ENCODE assay signal across 12 cellular contexts in the genomic region with DNA sequence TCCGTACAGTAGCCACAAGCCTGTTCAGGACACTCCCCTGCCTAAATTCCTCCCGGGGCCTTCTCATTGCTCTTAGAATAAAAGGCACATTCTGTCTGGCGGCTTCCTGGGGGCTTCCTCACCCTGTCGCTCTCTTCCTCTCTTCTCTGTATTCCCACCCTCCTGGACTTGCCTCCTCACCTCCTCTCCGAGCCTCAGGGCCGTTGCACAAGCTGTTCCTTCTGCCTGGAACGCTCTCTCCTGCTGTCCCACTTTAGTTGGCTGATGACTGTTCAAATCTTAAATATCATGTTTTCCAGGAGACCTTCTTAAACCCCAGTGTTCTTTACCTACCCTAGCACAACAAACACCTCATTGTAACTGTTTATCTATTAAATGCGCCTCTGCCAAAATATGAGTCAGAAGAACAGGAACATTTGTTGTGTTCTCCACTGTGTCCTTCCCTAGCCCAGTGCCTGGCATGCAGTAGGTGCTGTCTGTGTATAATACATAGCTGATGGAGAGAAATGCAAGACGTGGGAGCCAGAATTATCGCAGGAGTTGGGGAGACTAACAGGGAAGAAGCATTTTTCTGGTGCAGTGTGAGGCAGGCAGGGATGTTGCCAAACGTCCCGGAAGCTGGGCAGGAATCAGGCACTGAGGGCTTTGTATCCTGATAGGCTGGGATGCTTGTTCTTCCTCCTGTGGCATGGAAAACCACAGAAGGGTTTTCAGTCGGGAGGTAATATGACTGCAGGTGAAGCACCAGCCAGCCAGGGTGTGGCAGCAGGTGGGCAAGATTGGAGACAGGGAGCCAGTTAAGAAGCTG. TPM values are rescaled to one million over a fixed set of nuclear protein-coding genes. Genes with fewer than 3 reads are reported as not detected.
A peak's percentile ranks its signal among the peaks of the same experiment; 100 is the strongest.
DNase-seq lines count a peak whose midpoint lies in the region; ATAC-seq and TF ChIP-seq lines count a peak whose summit lies in the region.
"Had no signal": no experiment of that assay in that cellular context is flagged by ENCODE, and none has a peak within 500 bp of the region (broad histone marks: within the 10 kb centered on the region; RNA-seq: fewer than 3 reads in every experiment).

No MANE protein-coding gene starts in this region.

- no peaks in the 10 kb centered on the region for H3K27me3 ChIP-seq in fibroblast of lung (ENCODE audit: control insufficient read depth, insufficient read depth, low read length)
- H3K27me3 ChIP-seq: tibial nerve had no signal

- TF ChIP-seq CTCF in GM10266 (IDR thresholded peaks at IDR 0.05; ENCODE audit: control insufficient read depth, insufficient read depth, low read depth, missing control alignments) (no peak), fibroblast of lung (conservative IDR thresholded peaks at IDR 0.05 in 1 of 2, IDR thresholded peaks at IDR 0.05 in 1 of 2; ENCODE audit: low read depth in 1 of 2, low read length in 2 of 2) (no peak)

- no peaks in the 10 kb centered on the region for H3K79me2 ChIP-seq in fibroblast of lung (ENCODE audit: control insufficient read depth, insufficient read depth, low read length)

- H3K27ac ChIP-seq in fibroblast of lung (ENCODE audit: insufficient read depth, low read length) = no peak overlapping the region
- H3K27ac ChIP-seq: lower lobe of right lung had no signal

- H3K4me2 ChIP-seq in fibroblast of lung (ENCODE audit: extremely low read depth, insufficient read depth, low read length) = no peak overlapping the region

- peak; percentile 1 for DNase-seq in GM10266 (ENCODE audit: extremely low spot score)
- peak; percentile 34 for DNase-seq in RPMI7951 (ENCODE audit: low read depth)
- DNase-seq in fibroblast of lung (ENCODE audit: low read depth in 2 of 2) = peak; percentile 47 to 62
- DNase-seq in renal cortical epithelial cell (ENCODE audit: low read depth) = peak; percentile 80
- no peak for DNase-seq in HuH-7.5 (ENCODE audit: low spot score)
- no peak for DNase-seq in RPMI8226
- DNase-seq: activated CD8-positive, alpha-beta memory T cell treated with anti-CD3 and anti-CD28 coated beads, Interleukin-2, amount 50 U/mL, for 4 hours; effector memory CD8-positive, alpha-beta T cell; lower lobe of right lung had no signal

- H3K4me3 ChIP-seq in fibroblast of lung (replicated peaks in 1 of 4; ENCODE audit: control extremely low read depth in 1 of 4, insufficient read depth in 1 of 4, low read depth in 3 of 4, low read length in 4 of 4) = no peak overlapping the region
- H3K4me3 ChIP-seq: lower lobe of right lung, tibial nerve had no signal

- H2AFZ ChIP-seq in fibroblast of lung (ENCODE audit: low read length) = no peak overlapping the region

- no peaks in the 10 kb centered on the region for H4K20me1 ChIP-seq in fibroblast of lung (ENCODE audit: control insufficient read depth, extremely low read depth, insufficient read depth, low read length)

- H3K9ac ChIP-seq in fibroblast of lung (ENCODE audit: insufficient read depth, low read length) = no peak overlapping the region

- no peaks in the 10 kb centered on the region for H3K36me3 ChIP-seq in fibroblast of lung (ENCODE audit: control insufficient read depth, insufficient read depth, low read length)
- H3K36me3 ChIP-seq: lower lobe of right lung, tibial nerve had no signal

- no peak for ATAC-seq in HG02678 (IDR thresholded peaks at IDR 0.05; ENCODE audit: unreplicated experiment)
- no peak for ATAC-seq in HG02970 (IDR thresholded peaks at IDR 0.05; ENCODE audit: low FRiP score, unreplicated experiment)
- ATAC-seq: effector memory CD8-positive, alpha-beta T cell had no signal

- peaks cover 6% of the 10 kb centered on the region for H3K4me1 ChIP-seq in fibroblast of lung (ENCODE audit: control insufficient read depth, extremely low read depth, insufficient read depth, low read length)

- no peaks in the 10 kb centered on the region for H3K9me3 ChIP-seq in fibroblast of lung (ENCODE audit: control insufficient read depth, insufficient read depth, low read depth, low read length)
- H3K9me3 ChIP-seq: lower lobe of right lung, tibial nerve had no signal

RNA-seq across cellular contexts. Expression of a gene that starts 24.1 kb away (rescaled TPM):
- 62.0 and 75.0 TPM in 2 replicates for total RNA-seq in RPMI7951 (2014; rRNA removed; shearing (Covaris generic))
- 67.5 and 92.5 TPM in 2 replicates for total RNA-seq in fibroblast of lung
- 96.4 and 97.5 TPM in 2 replicates for polyA plus RNA-seq in fibroblast of lung
- 69.5 and 80.1 TPM in 2 replicates for polyA plus RNA-seq in fibroblast of lung (2012)
- polyA minus RNA-seq in fibroblast of lung (ENCODE audit: low replicate concordance) = 46.3 and 51.7 TPM in 2 replicates
- 130 TPM in 2 replicates for total RNA-seq in renal cortical epithelial cell

RNA-seq across cellular contexts. Expression of a gene that starts 44.2 kb away (rescaled TPM):
- 82.4 and 107 TPM in 2 replicates for total RNA-seq in RPMI7951 (2014; rRNA removed; shearing (Covaris generic))
- total RNA-seq in fibroblast of lung (52.6 and 78.4 TPM in 2 replicates), renal cortical epithelial cell (87.9 and 149 TPM in 2 replicates)
- 70.6 and 91.2 TPM in 2 replicates for polyA plus RNA-seq in fibroblast of lung
- polyA plus RNA-seq in fibroblast of lung (2012) = 113 and 136 TPM in 2 replicates
- 117 and 164 TPM in 2 replicates for polyA minus RNA-seq in fibroblast of lung (ENCODE audit: low replicate concordance)

RNA-seq across cellular contexts. Expression of a gene that starts 50.9 kb away (rescaled TPM):
- total RNA-seq in RPMI7951 (2014; rRNA removed; shearing (Covaris generic)) = 78.2 and 125 TPM in 2 replicates
- total RNA-seq in fibroblast of lung (70.6 and 88.5 TPM in 2 replicates), renal cortical epithelial cell (89.6 and 158 TPM in 2 replicates)
- polyA plus RNA-seq in fibroblast of lung = 102 and 105 TPM in 2 replicates
- polyA plus RNA-seq in fibroblast of lung (2012) = 90.0 and 102 TPM in 2 replicates
- polyA minus RNA-seq in fibroblast of lung (ENCODE audit: low replicate concordance) = 12.7 and 13.7 TPM in 2 replicates

Comparison
In these comparisons a context has a peak if more than half of its experiments do, and no peak if none do; other contexts are left out.
1. DNase-seq: peak in GM10266 (single experiment), RPMI7951 (single experiment), fibroblast of lung (2 of 2) and renal cortical epithelial cell (single experiment); none in HuH-7.5 (single experiment) and RPMI8226 (single experiment).